Comparison of ENCODE assay signal across 24 cellular contexts in genomic region chr2:219443697-219444023, GRCh38. TPM values are rescaled to one million over a fixed set of nuclear protein-coding genes. Genes with fewer than 3 reads are reported as not detected.
DNase-seq lines count a peak whose midpoint lies in the region; ATAC-seq, FAIRE-seq and TF ChIP-seq lines count a peak whose summit lies in the region.
"Had no signal": no experiment of that assay in that cellular context is flagged by ENCODE, and none has a peak within 500 bp of the region (broad histone marks: within the 10 kb centered on the region; RNA-seq: fewer than 3 reads in every experiment).

No MANE protein-coding gene starts in this region.

- H3K36me3 Mint-ChIP-seq in glutamatergic neuron (ENCODE audit: unreplicated experiment): no peaks in the 10 kb centered on the region
- H3K36me3 Mint-ChIP-seq: memory B cell; stimulated activated effector memory CD8-positive, alpha-beta T cell treated with anti-CD3 and anti-CD28 coated beads, Interleukin-12 subunit alpha, Interleukin-12 subunit beta, amount 100 ng/mL, for 72 hours had no signal

- ATAC-seq in left ventricle myocardium superior (no peak), HG02938 (IDR thresholded peaks at IDR 0.05; ENCODE audit: unreplicated experiment) (no peak), GM18858 (IDR thresholded peaks at IDR 0.05; ENCODE audit: unreplicated experiment) (no peak)
- ATAC-seq: stimulated activated effector memory CD8-positive, alpha-beta T cell treated with anti-CD3 and anti-CD28 coated beads, Interleukin-12 subunit alpha, Interleukin-12 subunit beta, amount 100 ng/mL, for 72 hours had no signal

- H3K4me3 Mint-ChIP-seq in glutamatergic neuron (ENCODE audit: unreplicated experiment): no peak overlapping the region

- no peaks in the 10 kb centered on the region for H3K9me3 ChIP-seq in left ventricle myocardium inferior (replicated peaks)
- H3K9me3 ChIP-seq in prostate gland: no peaks in the 10 kb centered on the region
- H3K9me3 ChIP-seq: BLaER1 treated with 17β-estradiol and CSF1 and Interleukin-3, amounts not matched to agents 10 nM and 100 nM; upper lobe of left lung had no signal

- H3K9me3 Mint-ChIP-seq in glutamatergic neuron (ENCODE audit: unreplicated experiment): peaks cover 9% of the 10 kb centered on the region
- H3K9me3 Mint-ChIP-seq: activated CD4-positive, alpha-beta T cell treated with anti-CD3 and anti-CD28 coated beads, Interleukin-2, amount 10 ng/mL, durations not matched to agents 7 days and 5 days; memory B cell; stimulated activated effector memory CD8-positive, alpha-beta T cell treated with anti-CD3 and anti-CD28 coated beads, Interleukin-12 subunit alpha, Interleukin-12 subunit beta, amount 100 ng/mL, for 72 hours had no signal

- H3K27me3 ChIP-seq in left ventricle myocardium inferior (ENCODE audit: low read depth) (peaks cover 92% of the 10 kb centered on the region), prostate gland (replicated peaks; ENCODE audit: insufficient read depth) (no peaks in the 10 kb centered on the region)

- WGBS in prostate gland: 74% methylated on average over 3 of the region's 3 CpGs

- peaks cover 16% of the 10 kb centered on the region for H3K27me3 Mint-ChIP-seq in glutamatergic neuron (ENCODE audit: unreplicated experiment)

- H3K4me1 Mint-ChIP-seq in glutamatergic neuron (ENCODE audit: low read depth, unreplicated experiment): peaks cover 11% of the 10 kb centered on the region

- DNase-seq in left ventricle myocardium inferior (no peak), left ventricle myocardium superior (no peak), glutamatergic neuron (no peak), prostate gland (ENCODE audit: low spot score) (no peak), GM12892 (ENCODE audit: insufficient read length) (no peak), SKM-1 treated with dmso at 0.1 percent for 144 hours (lab: John Stamatoyannopoulos, UW; ENCODE audit: unreplicated experiment) (no peak)
- DNase-seq: activated CD4-positive, alpha-beta T cell treated with anti-CD3 and anti-CD28 coated beads, Interleukin-2, amount 10 ng/mL, durations not matched to agents 7 days and 5 days; activated CD8-positive, alpha-beta memory T cell treated with anti-CD3 and anti-CD28 coated beads, Interleukin-2, amount 50 U/mL, for 48 hours; activated naive CD4-positive, alpha-beta T cell; KG1; kidney glomerular epithelial cell; MV-4-11; NCI-H187 treated with DMSO at 0.1 percent for 48 hours; NCI-H446 treated with DMSO at 0.1 percent for 48 hours; right cardiac atrium; RPMI8226; upper lobe of left lung had no signal

- H3K36me3 ChIP-seq in left ventricle myocardium inferior (peaks cover 5% of the 10 kb centered on the region), prostate gland (no peaks in the 10 kb centered on the region)
- H3K36me3 ChIP-seq: BLaER1 treated with 17β-estradiol and CSF1 and Interleukin-3, amounts not matched to agents 10 nM and 100 nM; upper lobe of left lung had no signal

- H3K4me3 ChIP-seq in left ventricle myocardium inferior (no peak overlapping the region), prostate gland (no peak overlapping the region)
- H3K4me3 ChIP-seq: BLaER1 treated with 17β-estradiol and CSF1 and Interleukin-3, amounts not matched to agents 10 nM and 100 nM; upper lobe of left lung had no signal

- peak overlapping the region; percentile 48 for H3K27ac Mint-ChIP-seq in glutamatergic neuron (ENCODE audit: unreplicated experiment)
- H3K27ac Mint-ChIP-seq: activated CD4-positive, alpha-beta T cell treated with anti-CD3 and anti-CD28 coated beads, Interleukin-2, amount 10 ng/mL, durations not matched to agents 7 days and 5 days; memory B cell had no signal

- TF ChIP-seq POLR2A in prostate gland (IDR thresholded peaks at IDR 0.05) (no peak), GM12892 (IDR thresholded peaks at IDR 0.05; ENCODE audit: low read depth, low read length) (no peak)

- peaks cover 64% of the 10 kb centered on the region for H3K4me1 ChIP-seq in left ventricle myocardium inferior
- no peaks in the 10 kb centered on the region for H3K4me1 ChIP-seq in prostate gland (replicated peaks)

- no peak for FAIRE-seq in GM12892 (lab: Jason Lieb, UNC)
- FAIRE-seq: TTC549 had no signal

- intact Hi-C loops in left ventricle myocardium inferior (cut with micrococcal nuclease) (no loop called here), left ventricle myocardium superior (cut with micrococcal nuclease) (no loop called here), prostate gland (cut with DNase I) (no loop called here)

- H3K27ac ChIP-seq in left ventricle myocardium inferior (replicated peaks): peak overlapping the region; percentile 23
- H3K27ac ChIP-seq in prostate gland: peak overlapping the region; percentile 43 to 57
- H3K27ac ChIP-seq: BLaER1 treated with 17β-estradiol and CSF1 and Interleukin-3, amounts not matched to agents 10 nM and 100 nM; GM23248; upper lobe of left lung had no signal

- TF ChIP-seq CTCF in left ventricle myocardium inferior (IDR thresholded peaks at IDR 0.05; ENCODE audit: borderline replicate concordance) (no peak), glutamatergic neuron (IDR thresholded peaks at IDR 0.05; ENCODE audit: partially characterized antibody, unreplicated experiment) (no peak), prostate gland (IDR thresholded peaks at IDR 0.05) (no peak)

RNA-seq across cellular contexts. Expression of gene SPEG, which starts 9.0 kb away (rescaled TPM):
- total RNA-seq in left ventricle myocardium inferior (145 TPM), left ventricle myocardium superior (111 TPM), glutamatergic neuron (ENCODE audit: unreplicated experiment) (92.9 TPM), prostate gland (10 to 100 TPM; 30.7 to 53.4 TPM)
- not detected for polyA plus RNA-seq in GM12892 (2012; ENCODE audit: missing spikeins)

RNA-seq across cellular contexts. Expression of gene DES, which starts 25.5 kb away (rescaled TPM):
- total RNA-seq in left ventricle myocardium inferior (15,954 TPM), left ventricle myocardium superior (14,457 TPM), glutamatergic neuron (ENCODE audit: unreplicated experiment) (1.3 TPM), prostate gland (1,000 to 10,000 TPM; 1,584 to 1,742 TPM)
- not detected for polyA plus RNA-seq in GM12892 (2012; ENCODE audit: missing spikeins)
- total RNA-seq: activated CD4-positive, alpha-beta T cell treated with anti-CD3 and anti-CD28 coated beads, Interleukin-2, amount 10 ng/mL, durations not matched to agents 7 days and 5 days had no signal

RNA-seq across cellular contexts. Expression of gene GMPPA, which starts 55.0 kb away (rescaled TPM):
- total RNA-seq in left ventricle myocardium inferior (22.0 TPM), left ventricle myocardium superior (21.6 TPM), glutamatergic neuron (ENCODE audit: unreplicated experiment) (23.2 TPM), prostate gland (10 to 100 TPM; 41.2 to 53.8 TPM)
- polyA plus RNA-seq in GM12892 (2012; ENCODE audit: missing spikeins): 26.6 TPM

RNA-seq across cellular contexts. Expression of gene DNPEP, which starts 55.9 kb away (rescaled TPM):
- 73.0 TPM for total RNA-seq in left ventricle myocardium inferior
- total RNA-seq in left ventricle myocardium superior: 74.8 TPM
- 19.8 TPM for total RNA-seq in glutamatergic neuron (ENCODE audit: unreplicated experiment)
- 10 to 100 TPM; 54.1 to 82.4 TPM for total RNA-seq in prostate gland
- 67.0 TPM for polyA plus RNA-seq in GM12892 (2012; ENCODE audit: missing spikeins)

Comparison
In these comparisons a context has a peak if more than half of its experiments do, and no peak if none do; other contexts are left out.
1. RNA of gene DES, which starts 25.5 kb away (total RNA-seq): 15,954 TPM in left ventricle myocardium inferior (single experiment), 14,457 TPM in left ventricle myocardium superior (single experiment) and 1,584 to 1,742 TPM in prostate gland; 1.3 TPM in glutamatergic neuron (single experiment); every median in the first group is over 100 times any median in the second.